ENCODE assay signal across 27 cellular contexts in genomic region chr10:17626656-17627055, GRCh38.
"Had no signal": no experiment of that assay in that cellular context is flagged by ENCODE, and none has a peak within 500 bp of the region (broad histone marks: within the 10 kb centered on the region; RNA-seq: fewer than 3 reads in every experiment).

No MANE protein-coding gene starts in this region.

- H3K27ac Mint-ChIP-seq: immature natural killer cell; naive thymus-derived CD8-positive, alpha-beta T cell; nephron; stimulated activated naive CD8-positive, alpha-beta T cell treated with anti-CD3 and anti-CD28 coated beads, Interleukin-15, Interleukin-2, amounts not matched to agents 100 ng/mL and 50 ng/mL, for 24 hours had no signal

- H3K4me3 Mint-ChIP-seq: immature natural killer cell; naive thymus-derived CD8-positive, alpha-beta T cell; nephron; neural crest cell; stimulated activated naive CD8-positive, alpha-beta T cell treated with anti-CD3 and anti-CD28 coated beads, Interleukin-15, Interleukin-2, amounts not matched to agents 100 ng/mL and 50 ng/mL, for 24 hours had no signal

- H3K4me1 Mint-ChIP-seq: immature natural killer cell; naive thymus-derived CD8-positive, alpha-beta T cell; nephron; neural crest cell had no signal

- FAIRE-seq: islet of Langerhans, kidney, pancreas, small intestine had no signal

- DNase-seq: hypothalamus; immature natural killer cell; kidney; left colon; left lung; lower lobe of right lung; mammary epithelial cell; mesenchymal stem cell; naive thymus-derived CD8-positive, alpha-beta T cell; nucleus accumbens; pancreas; posterior cingulate gyrus; retina; right cardiac atrium; sigmoid colon; small intestine; spleen; stimulated activated CD4-positive, alpha-beta T cell treated with anti-CD3 and anti-CD28 coated beads, Interleukin-4, amount 100 ng/mL, for 24 hours; stimulated activated naive CD4-positive, alpha-beta T cell; tibial artery; trophoblast cell; upper lobe of right lung; uterus had no signal

- ATAC-seq: left colon; left lung; lower lobe of right lung; naive thymus-derived CD8-positive, alpha-beta T cell; pancreas; right cardiac atrium; upper lobe of right lung had no signal

- H3K9me3 Mint-ChIP-seq: immature natural killer cell; naive thymus-derived CD8-positive, alpha-beta T cell; nephron; neural crest cell; stimulated activated naive CD8-positive, alpha-beta T cell treated with anti-CD3 and anti-CD28 coated beads, Interleukin-15, Interleukin-2, amounts not matched to agents 100 ng/mL and 50 ng/mL, for 24 hours had no signal

- H3K36me3 Mint-ChIP-seq: immature natural killer cell; naive thymus-derived CD8-positive, alpha-beta T cell had no signal
